In the genomic region with DNA sequence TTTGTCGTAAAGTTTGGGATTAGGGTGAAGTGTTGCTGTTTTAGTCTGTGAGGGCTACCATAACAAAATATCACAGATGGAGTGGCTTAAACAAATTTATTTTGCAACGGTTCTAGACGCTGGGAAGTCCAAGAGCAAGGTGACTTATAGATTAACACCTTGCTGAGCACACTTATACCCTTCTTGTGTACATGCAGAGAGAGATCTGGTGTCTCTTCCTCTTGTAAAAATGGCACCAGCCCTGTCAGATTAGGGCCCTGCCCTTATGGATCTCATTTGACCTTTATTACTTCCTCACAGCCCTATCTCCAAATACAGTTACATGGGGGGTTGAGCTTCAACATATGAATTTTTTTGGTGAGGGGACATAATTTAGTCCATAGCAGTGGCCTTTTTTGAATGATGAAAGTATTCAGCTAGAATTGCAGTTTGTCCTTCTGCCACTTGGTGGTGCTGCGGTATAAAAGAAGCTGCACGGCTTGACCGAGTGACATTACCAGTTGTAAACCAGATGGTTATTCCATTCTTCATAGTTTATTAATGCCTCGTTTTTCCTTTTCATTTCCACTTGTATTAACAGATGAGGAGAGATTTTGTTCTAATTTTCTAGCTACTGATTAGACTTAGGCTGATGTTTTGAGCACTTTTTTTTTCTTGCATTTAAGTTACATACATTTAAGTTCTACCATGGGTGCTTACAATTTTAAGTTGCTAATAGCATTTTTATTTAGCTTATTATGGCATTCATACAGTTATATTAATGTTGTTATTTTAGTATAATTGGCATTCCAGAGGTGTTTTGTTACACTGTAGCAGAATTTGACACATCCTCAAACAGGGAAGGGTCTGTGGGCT, we compare ENCODE assay signal across 8 cellular contexts. TPM values are rescaled to one million over a fixed set of nuclear protein-coding genes. Genes with fewer than 3 reads are reported as not detected.
DNase-seq lines count a peak whose midpoint lies in the region; ATAC-seq and TF ChIP-seq lines count a peak whose summit lies in the region.

No MANE protein-coding gene starts in this region.

- TF ChIP-seq CTCF in GM20000 (IDR thresholded peaks at IDR 0.05; ENCODE audit: extremely low read depth, missing control alignments) = peak; percentile 70
- TF ChIP-seq CTCF in Peyer's patch (IDR thresholded peaks at IDR 0.05) = peak; percentile 80 to 90 (median 88)
- TF ChIP-seq CTCF in thoracic aorta (IDR thresholded peaks at IDR 0.05) = peak; percentile 90

- H3K36me3 ChIP-seq in Peyer's patch = peaks cover 0 to 17% (median 0%) of the 10 kb centered on the region in 3 donors
- no peaks in the 10 kb centered on the region for H3K36me3 ChIP-seq in thoracic aorta

- ATAC-seq in HG03575 (IDR thresholded peaks at IDR 0.05; ENCODE audit: extremely low read depth, insufficient number of reproducible peaks, low FRiP score, unreplicated experiment) (peak; percentile 66), thoracic aorta (ENCODE audit: insufficient number of reproducible peaks, low FRiP score, low read depth) (peak; percentile 82)

- DNase-seq in DMS 273 (lab: John Stamatoyannopoulos, UW; ENCODE audit: unreplicated experiment) (peak; percentile 89), GM20000 (ENCODE audit: low spot score) (peak; percentile 39), Peyer's patch (peak in 2 of 3 donors; percentile 77 to 92), fibroblast of the conjunctiva (ENCODE audit: low read depth) (peak; percentile 46), nucleus accumbens (lab: John Stamatoyannopoulos, UW) (peak in 50 of 56 donors; percentile 0 to 85 (median 30)), thoracic aorta (ENCODE audit: low spot score) (peak; percentile 33)
- peak; percentile 51 to 69 for DNase-seq in activated T-helper 1 cell treated with anti-CD3 and anti-CD28 coated beads, Interleukin-2, amount 50 U/mL, for 16 hours (ENCODE audit: low read depth in 1 of 2, low spot score in 1 of 2)

- H3K9me3 ChIP-seq in Peyer's patch (no peaks in the 10 kb centered on the region), thoracic aorta (no peaks in the 10 kb centered on the region)

- no peak for TF ChIP-seq POLR2A in Peyer's patch (IDR thresholded peaks at IDR 0.05)

- no peak overlapping the region for H3K4me3 ChIP-seq in Peyer's patch
- no peak overlapping the region for H3K4me3 ChIP-seq in thoracic aorta

- H3K27me3 ChIP-seq in Peyer's patch (no peaks in the 10 kb centered on the region), thoracic aorta (replicated peaks; ENCODE audit: insufficient read depth) (no peaks in the 10 kb centered on the region)

- H3K4me1 ChIP-seq in Peyer's patch (peaks cover 0 to 4% (median 0%) of the 10 kb centered on the region in 4 donors), thoracic aorta (ENCODE audit: control insufficient read depth in 1 of 2, low read depth in 2 of 2) (no peaks in the 10 kb centered on the region)

- H3K27ac ChIP-seq in Peyer's patch (no peak overlapping the region), thoracic aorta (no peak overlapping the region)

RNA-seq across cellular contexts. Expression of gene DCP2, which starts 19.4 kb away (rescaled TPM):
- total RNA-seq in Peyer's patch (10 to 100 TPM; 13.2 to 41.3 (median 22.8) TPM), thoracic aorta (10 to 100 TPM; 12.9 to 38.4 TPM)

Comparison
In these comparisons a context has a peak if more than half of its experiments do, and no peak if none do; other contexts are left out.
1. DNase-seq: peak in every context shown above with its lines; median percentile 89 in DMS 273; 84 in Peyer's patch; 60 in activated T-helper 1 cell treated with anti-CD3 and anti-CD28 coated beads, Interleukin-2, amount 50 U/mL, for 16 hours; 46 in fibroblast of the conjunctiva; 39 in GM20000; 33 in thoracic aorta; 30 in nucleus accumbens.